ENCODE assay signal across 1 cellular context in the genomic region with DNA sequence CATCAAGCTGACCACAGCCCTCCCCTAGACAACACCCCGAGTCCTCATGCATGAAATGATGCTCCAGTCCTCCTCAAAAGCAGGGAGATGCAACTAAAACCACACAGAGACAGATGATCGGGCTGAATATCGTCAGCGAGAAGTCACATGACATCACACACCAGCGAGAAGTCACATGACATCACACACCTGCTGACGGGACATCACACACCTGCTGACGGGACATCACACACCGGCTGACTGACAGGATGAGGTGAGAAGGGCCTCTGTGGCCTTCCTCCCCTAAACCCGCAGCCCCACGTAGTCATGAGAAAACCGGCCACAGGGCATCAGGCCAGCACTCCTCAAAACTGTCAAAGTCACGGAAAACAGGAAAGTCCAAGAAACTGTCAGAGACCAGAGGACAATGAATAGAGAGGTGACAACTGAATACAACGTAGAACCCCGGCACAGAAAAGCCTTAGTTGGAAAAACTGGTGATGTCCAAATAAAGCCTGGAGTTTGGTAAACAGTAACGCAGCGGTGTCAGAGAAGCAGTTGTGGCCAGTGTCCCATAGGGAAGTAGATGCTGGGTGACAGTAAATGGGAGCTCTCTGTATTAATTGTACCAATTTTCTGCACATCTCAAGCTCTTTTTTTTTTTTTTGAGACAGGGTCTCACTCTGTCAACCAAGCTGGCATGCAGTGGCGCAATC.
TF ChIP-seq lines count a peak whose summit lies in the region.

No MANE protein-coding gene starts in this region.

TF ChIP-seq in GM12878, 131 proteins besides CTCF, POLR2A, EP300 and RAD21:
- TF ChIP-seq IKZF2 (IDR thresholded peaks at IDR 0.05): peak in 1 of 2 experiments; percentile 50; a peak in 1 of 4 replicates
- peak; percentile 64; the same call in 1 of the 2 replicates for TF ChIP-seq RUNX3 (IDR thresholded peaks at IDR 0.05; ENCODE audit: low read length)
- TF ChIP-seq MEF2B (IDR thresholded peaks at IDR 0.05; ENCODE audit: partially characterized antibody, poor library complexity, severe bottlenecking): peak; percentile 15
- TF ChIP-seq, protein P1, sequence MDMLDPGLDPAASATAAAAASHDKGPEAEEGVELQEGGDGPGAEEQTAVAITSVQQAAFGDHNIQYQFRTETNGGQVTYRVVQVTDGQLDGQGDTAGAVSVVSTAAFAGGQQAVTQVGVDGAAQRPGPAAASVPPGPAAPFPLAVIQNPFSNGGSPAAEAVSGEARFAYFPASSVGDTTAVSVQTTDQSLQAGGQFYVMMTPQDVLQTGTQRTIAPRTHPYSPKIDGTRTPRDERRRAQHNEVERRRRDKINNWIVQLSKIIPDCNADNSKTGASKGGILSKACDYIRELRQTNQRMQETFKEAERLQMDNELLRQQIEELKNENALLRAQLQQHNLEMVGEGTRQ (IDR thresholded peaks at IDR 0.05; ENCODE audit: borderline replicate concordance, low read depth, low read length): peak; percentile 34; the same call in 1 of the 2 replicates
- no peak for TF ChIP-seq ZNF622 (IDR thresholded peaks at IDR 0.05)
- TF ChIP-seq, protein P2, sequence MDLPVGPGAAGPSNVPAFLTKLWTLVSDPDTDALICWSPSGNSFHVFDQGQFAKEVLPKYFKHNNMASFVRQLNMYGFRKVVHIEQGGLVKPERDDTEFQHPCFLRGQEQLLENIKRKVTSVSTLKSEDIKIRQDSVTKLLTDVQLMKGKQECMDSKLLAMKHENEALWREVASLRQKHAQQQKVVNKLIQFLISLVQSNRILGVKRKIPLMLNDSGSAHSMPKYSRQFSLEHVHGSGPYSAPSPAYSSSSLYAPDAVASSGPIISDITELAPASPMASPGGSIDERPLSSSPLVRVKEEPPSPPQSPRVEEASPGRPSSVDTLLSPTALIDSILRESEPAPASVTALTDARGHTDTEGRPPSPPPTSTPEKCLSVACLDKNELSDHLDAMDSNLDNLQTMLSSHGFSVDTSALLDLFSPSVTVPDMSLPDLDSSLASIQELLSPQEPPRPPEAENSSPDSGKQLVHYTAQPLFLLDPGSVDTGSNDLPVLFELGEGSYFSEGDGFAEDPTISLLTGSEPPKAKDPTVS (IDR thresholded peaks at IDR 0.05; ENCODE audit: low read depth, low read length): no peak
- TF ChIP-seq SIX5 (IDR thresholded peaks at IDR 0.05; ENCODE audit: low read depth, low read length, severe bottlenecking): no peak
- TF ChIP-seq ATF7 (IDR thresholded peaks at IDR 0.05; ENCODE audit: low read depth): peak; percentile 84
- no peak for TF ChIP-seq YY1 (IDR thresholded peaks at IDR 0.05; ENCODE audit: low read depth, low read length)
- TF ChIP-seq BHLHE40 (IDR thresholded peaks at IDR 0.05; ENCODE audit: borderline replicate concordance in 1 of 2, low read depth in 2 of 2, low read length in 1 of 2): peak; percentile 52 to 56; a peak in 2 of 4 replicates
- TF ChIP-seq, protein P3, sequence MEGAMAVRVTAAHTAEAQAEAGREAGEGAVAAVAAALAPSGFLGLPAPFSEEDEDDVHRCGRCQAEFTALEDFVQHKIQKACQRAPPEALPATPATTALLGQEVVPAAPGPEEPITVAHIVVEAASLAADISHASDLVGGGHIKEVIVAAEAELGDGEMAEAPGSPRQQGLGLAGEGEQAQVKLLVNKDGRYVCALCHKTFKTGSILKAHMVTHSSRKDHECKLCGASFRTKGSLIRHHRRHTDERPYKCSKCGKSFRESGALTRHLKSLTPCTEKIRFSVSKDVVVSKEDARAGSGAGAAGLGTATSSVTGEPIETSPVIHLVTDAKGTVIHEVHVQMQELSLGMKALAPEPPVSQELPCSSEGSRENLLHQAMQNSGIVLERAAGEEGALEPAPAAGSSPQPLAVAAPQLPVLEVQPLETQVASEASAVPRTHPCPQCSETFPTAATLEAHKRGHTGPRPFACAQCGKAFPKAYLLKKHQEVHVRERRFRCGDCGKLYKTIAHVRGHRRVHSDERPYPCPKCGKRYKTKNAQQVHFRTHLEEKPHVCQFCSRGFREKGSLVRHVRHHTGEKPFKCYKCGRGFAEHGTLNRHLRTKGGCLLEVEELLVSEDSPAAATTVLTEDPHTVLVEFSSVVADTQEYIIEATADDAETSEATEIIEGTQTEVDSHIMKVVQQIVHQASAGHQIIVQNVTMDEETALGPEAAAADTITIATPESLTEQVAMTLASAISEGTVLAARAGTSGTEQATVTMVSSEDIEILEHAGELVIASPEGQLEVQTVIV (IDR thresholded peaks at IDR 0.05; ENCODE audit: borderline replicate concordance, partially characterized antibody): no peak
- TF ChIP-seq, protein P4, sequence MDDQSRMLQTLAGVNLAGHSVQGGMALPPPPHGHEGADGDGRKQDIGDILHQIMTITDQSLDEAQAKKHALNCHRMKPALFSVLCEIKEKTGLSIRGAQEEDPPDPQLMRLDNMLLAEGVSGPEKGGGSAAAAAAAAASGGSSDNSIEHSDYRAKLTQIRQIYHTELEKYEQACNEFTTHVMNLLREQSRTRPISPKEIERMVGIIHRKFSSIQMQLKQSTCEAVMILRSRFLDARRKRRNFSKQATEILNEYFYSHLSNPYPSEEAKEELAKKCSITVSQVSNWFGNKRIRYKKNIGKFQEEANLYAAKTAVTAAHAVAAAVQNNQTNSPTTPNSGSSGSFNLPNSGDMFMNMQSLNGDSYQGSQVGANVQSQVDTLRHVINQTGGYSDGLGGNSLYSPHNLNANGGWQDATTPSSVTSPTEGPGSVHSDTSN (IDR thresholded peaks at IDR 0.05; ENCODE audit: insufficient replicate concordance, low read depth, low read length): peak; percentile 56
- peak; percentile 75 for TF ChIP-seq RFX5 (IDR thresholded peaks at IDR 0.05; ENCODE audit: low read depth, low read length)
- no peak for TF ChIP-seq PAX5 (IDR thresholded peaks at IDR 0.05; ENCODE audit: borderline replicate concordance, low read depth, low read length)
- peak; percentile 89 for TF ChIP-seq CREM (IDR thresholded peaks at IDR 0.05; ENCODE audit: low read depth)
- peak; percentile 96 for TF ChIP-seq RAD51 (IDR thresholded peaks at IDR 0.05)
- TF ChIP-seq, protein P5, sequence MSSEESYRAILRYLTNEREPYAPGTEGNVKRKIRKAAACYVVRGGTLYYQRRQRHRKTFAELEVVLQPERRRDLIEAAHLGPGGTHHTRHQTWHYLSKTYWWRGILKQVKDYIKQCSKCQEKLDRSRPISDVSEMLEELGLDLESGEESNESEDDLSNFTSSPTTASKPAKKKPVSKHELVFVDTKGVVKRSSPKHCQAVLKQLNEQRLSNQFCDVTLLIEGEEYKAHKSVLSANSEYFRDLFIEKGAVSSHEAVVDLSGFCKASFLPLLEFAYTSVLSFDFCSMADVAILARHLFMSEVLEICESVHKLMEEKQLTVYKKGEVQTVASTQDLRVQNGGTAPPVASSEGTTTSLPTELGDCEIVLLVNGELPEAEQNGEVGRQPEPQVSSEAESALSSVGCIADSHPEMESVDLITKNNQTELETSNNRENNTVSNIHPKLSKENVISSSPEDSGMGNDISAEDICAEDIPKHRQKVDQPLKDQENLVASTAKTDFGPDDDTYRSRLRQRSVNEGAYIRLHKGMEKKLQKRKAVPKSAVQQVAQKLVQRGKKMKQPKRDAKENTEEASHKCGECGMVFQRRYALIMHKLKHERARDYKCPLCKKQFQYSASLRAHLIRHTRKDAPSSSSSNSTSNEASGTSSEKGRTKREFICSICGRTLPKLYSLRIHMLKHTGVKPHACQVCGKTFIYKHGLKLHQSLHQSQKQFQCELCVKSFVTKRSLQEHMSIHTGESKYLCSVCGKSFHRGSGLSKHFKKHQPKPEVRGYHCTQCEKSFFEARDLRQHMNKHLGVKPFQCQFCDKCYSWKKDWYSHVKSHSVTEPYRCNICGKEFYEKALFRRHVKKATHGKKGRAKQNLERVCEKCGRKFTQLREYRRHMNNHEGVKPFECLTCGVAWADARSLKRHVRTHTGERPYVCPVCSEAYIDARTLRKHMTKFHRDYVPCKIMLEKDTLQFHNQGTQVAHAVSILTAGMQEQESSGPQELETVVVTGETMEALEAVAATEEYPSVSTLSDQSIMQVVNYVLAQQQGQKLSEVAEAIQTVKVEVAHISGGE (CRISPR knock-in tag; IDR thresholded peaks at IDR 0.05): no peak
- TF ChIP-seq, protein P6, sequence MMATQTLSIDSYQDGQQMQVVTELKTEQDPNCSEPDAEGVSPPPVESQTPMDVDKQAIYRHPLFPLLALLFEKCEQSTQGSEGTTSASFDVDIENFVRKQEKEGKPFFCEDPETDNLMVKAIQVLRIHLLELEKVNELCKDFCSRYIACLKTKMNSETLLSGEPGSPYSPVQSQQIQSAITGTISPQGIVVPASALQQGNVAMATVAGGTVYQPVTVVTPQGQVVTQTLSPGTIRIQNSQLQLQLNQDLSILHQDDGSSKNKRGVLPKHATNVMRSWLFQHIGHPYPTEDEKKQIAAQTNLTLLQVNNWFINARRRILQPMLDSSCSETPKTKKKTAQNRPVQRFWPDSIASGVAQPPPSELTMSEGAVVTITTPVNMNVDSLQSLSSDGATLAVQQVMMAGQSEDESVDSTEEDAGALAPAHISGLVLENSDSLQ (IDR thresholded peaks at IDR 0.05): peak; percentile 86
- TF ChIP-seq, protein P7, sequence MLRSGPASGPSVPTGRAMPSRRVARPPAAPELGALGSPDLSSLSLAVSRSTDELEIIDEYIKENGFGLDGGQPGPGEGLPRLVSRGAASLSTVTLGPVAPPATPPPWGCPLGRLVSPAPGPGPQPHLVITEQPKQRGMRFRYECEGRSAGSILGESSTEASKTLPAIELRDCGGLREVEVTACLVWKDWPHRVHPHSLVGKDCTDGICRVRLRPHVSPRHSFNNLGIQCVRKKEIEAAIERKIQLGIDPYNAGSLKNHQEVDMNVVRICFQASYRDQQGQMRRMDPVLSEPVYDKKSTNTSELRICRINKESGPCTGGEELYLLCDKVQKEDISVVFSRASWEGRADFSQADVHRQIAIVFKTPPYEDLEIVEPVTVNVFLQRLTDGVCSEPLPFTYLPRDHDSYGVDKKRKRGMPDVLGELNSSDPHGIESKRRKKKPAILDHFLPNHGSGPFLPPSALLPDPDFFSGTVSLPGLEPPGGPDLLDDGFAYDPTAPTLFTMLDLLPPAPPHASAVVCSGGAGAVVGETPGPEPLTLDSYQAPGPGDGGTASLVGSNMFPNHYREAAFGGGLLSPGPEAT (IDR thresholded peaks at IDR 0.05; ENCODE audit: low read depth): peak; percentile 17; the same call in 1 of the 2 replicates
- TF ChIP-seq, protein P8, sequence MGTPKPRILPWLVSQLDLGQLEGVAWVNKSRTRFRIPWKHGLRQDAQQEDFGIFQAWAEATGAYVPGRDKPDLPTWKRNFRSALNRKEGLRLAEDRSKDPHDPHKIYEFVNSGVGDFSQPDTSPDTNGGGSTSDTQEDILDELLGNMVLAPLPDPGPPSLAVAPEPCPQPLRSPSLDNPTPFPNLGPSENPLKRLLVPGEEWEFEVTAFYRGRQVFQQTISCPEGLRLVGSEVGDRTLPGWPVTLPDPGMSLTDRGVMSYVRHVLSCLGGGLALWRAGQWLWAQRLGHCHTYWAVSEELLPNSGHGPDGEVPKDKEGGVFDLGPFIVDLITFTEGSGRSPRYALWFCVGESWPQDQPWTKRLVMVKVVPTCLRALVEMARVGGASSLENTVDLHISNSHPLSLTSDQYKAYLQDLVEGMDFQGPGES (IDR thresholded peaks at IDR 0.05): no peak
- TF ChIP-seq CREB1 (IDR thresholded peaks at IDR 0.05; ENCODE audit: low read depth): peak; percentile 91
- TF ChIP-seq CHD2 (IDR thresholded peaks at IDR 0.05; ENCODE audit: borderline replicate concordance, low read depth, low read length): 0 out of 2 replicates have a peak, but pooled peaks have one; percentile 21
- TF ChIP-seq, protein P9, sequence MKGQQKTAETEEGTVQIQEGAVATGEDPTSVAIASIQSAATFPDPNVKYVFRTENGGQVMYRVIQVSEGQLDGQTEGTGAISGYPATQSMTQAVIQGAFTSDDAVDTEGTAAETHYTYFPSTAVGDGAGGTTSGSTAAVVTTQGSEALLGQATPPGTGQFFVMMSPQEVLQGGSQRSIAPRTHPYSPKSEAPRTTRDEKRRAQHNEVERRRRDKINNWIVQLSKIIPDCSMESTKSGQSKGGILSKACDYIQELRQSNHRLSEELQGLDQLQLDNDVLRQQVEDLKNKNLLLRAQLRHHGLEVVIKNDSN (IDR thresholded peaks at IDR 0.05; ENCODE audit: borderline replicate concordance, extremely low read length, insufficient read depth, low read depth, low read length): peak; percentile 58
- TF ChIP-seq TARDBP (IDR thresholded peaks at IDR 0.05; ENCODE audit: borderline replicate concordance): no peak
